Comparison of ENCODE assay signal across 9 cellular contexts in the genomic region with DNA sequence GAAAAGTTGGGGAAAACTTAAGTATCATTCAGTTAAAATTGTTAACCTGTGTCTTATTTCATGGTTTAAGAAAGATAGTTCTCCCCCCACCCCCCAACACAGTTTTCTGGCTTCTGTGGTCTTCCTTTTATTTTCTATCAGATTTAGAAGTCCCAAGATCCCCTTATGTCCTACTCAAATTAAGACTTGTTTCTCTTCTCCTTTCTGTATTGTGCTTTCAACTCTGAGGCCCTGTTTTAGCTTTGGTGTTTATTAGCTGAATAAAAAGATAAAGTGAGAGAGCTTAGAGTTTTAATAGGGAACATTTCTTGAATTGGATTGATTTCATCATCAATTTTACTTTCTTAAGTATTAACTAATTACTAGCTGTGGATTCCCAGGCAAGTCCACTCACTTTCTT.
DNase-seq lines count a peak whose midpoint lies in the region; ATAC-seq and TF ChIP-seq lines count a peak whose summit lies in the region.
"Had no signal": no experiment of that assay in that cellular context is flagged by ENCODE, and none has a peak within 500 bp of the region (broad histone marks: within the 10 kb centered on the region; RNA-seq: fewer than 3 reads in every experiment).

No MANE protein-coding gene starts in this region.

- H3K27me3 Mint-ChIP-seq in CD4-positive, alpha-beta T cell = no peaks in the 10 kb centered on the region
- H3K27me3 Mint-ChIP-seq in effector memory CD8-positive, alpha-beta T cell = no peaks in the 10 kb centered on the region

- no peak for DNase-seq in CD4-positive, alpha-beta T cell
- DNase-seq in effector memory CD8-positive, alpha-beta T cell = no peak
- no peak for DNase-seq in stimulated activated CD4-positive, alpha-beta T cell treated with anti-CD3 and anti-CD28 coated beads, Interleukin-1b, Interleukin-23, amount 100 ng/mL, for 48 hours
- no peak for DNase-seq in DMS53 (lab: John Stamatoyannopoulos, UW)

- H3K27ac ChIP-seq in CD4-positive, alpha-beta T cell (ENCODE audit: low read depth, low read length) = no peak overlapping the region
- H3K27ac ChIP-seq: neutrophil had no signal

- ATAC-seq in CD4-positive, alpha-beta T cell (ENCODE audit: poor library complexity) = no peak
- peak; percentile 48 for ATAC-seq in GM19438 (IDR thresholded peaks at IDR 0.05; ENCODE audit: low read depth, unreplicated experiment)
- ATAC-seq in HG03280 (IDR thresholded peaks at IDR 0.05; ENCODE audit: unreplicated experiment) = peak; percentile 41
- no peak for ATAC-seq in effector memory CD8-positive, alpha-beta T cell (replicated peaks)
- no peak for ATAC-seq in esophagus mucosa
- no peak for ATAC-seq in GM18519 (IDR thresholded peaks at IDR 0.05; ENCODE audit: low FRiP score, unreplicated experiment)

- CTCF ChIA-PET in CD4-positive, alpha-beta T cell (lab: Charles Lee) = interaction anchor here (0.6 to 1.3 kb wide), 4 partner anchors 31 to 146 kb away, joined by 3 to 6 read pairs (median 3); a partner anchor contains a TSS

- TF ChIP-seq CTCF in CD4-positive, alpha-beta T cell (IDR thresholded peaks at IDR 0.05) = no peak

- POLR2A ChIA-PET in CD4-positive, alpha-beta T cell (lab: Charles Lee) = no interaction called here

- H3K27me3 ChIP-seq in CD4-positive, alpha-beta T cell (ENCODE audit: control insufficient read depth, insufficient read depth, low read length) = no peaks in the 10 kb centered on the region
- H3K27me3 ChIP-seq: neutrophil had no signal

- peaks cover 58% of the 10 kb centered on the region for H3K4me1 Mint-ChIP-seq in CD4-positive, alpha-beta T cell (ENCODE audit: low read depth)
- peaks cover 34 to 47% of the 10 kb centered on the region in 2 donors for H3K4me1 Mint-ChIP-seq in effector memory CD8-positive, alpha-beta T cell (ENCODE audit: low read depth in 2 of 2)

- intact Hi-C loops in CD4-positive, alpha-beta T cell (cut with DNase I, micrococcal nuclease) = no loop called here

- peaks cover 3% of the 10 kb centered on the region for H3K9me3 Mint-ChIP-seq in CD4-positive, alpha-beta T cell
- H3K9me3 Mint-ChIP-seq in effector memory CD8-positive, alpha-beta T cell = no peaks in the 10 kb centered on the region

- peak overlapping the region; percentile 70 for H3K27ac Mint-ChIP-seq in CD4-positive, alpha-beta T cell
- peak overlapping the region; percentile 1 to 70 for H3K27ac Mint-ChIP-seq in effector memory CD8-positive, alpha-beta T cell

- no peaks in the 10 kb centered on the region for H3K9me3 ChIP-seq in CD4-positive, alpha-beta T cell (ENCODE audit: control insufficient read depth, low read length)
- H3K9me3 ChIP-seq: neutrophil had no signal

- H3K36me3 Mint-ChIP-seq in CD4-positive, alpha-beta T cell (ENCODE audit: low read depth) = peaks cover 16% of the 10 kb centered on the region
- H3K36me3 Mint-ChIP-seq in effector memory CD8-positive, alpha-beta T cell (ENCODE audit: insufficient read depth) = no peaks in the 10 kb centered on the region

- H3K4me3 Mint-ChIP-seq in CD4-positive, alpha-beta T cell = no peak overlapping the region
- no peak overlapping the region for H3K4me3 Mint-ChIP-seq in effector memory CD8-positive, alpha-beta T cell

Comparison
In these comparisons a context has a peak if more than half of its experiments do, and no peak if none do; other contexts are left out.
1. ATAC-seq: peak in GM19438 (single experiment) and HG03280 (single experiment); none in CD4-positive, alpha-beta T cell (single experiment), effector memory CD8-positive, alpha-beta T cell (single experiment), esophagus mucosa (single experiment) and GM18519 (single experiment).